22 cellular contexts compared by ENCODE assay signal in genomic region chr2:127101048-127101611, GRCh38. TPM values are rescaled to one million over a fixed set of nuclear protein-coding genes. Genes with fewer than 3 reads are reported as not detected.
A peak's percentile ranks its signal among the peaks of the same experiment; 100 is the strongest.
DNase-seq lines count a peak whose midpoint lies in the region; ATAC-seq, FAIRE-seq and TF ChIP-seq lines count a peak whose summit lies in the region.
"Had no signal": no experiment of that assay in that cellular context is flagged by ENCODE, and none has a peak within 500 bp of the region (broad histone marks: within the 10 kb centered on the region; RNA-seq: fewer than 3 reads in every experiment).

No MANE protein-coding gene starts in this region.

- H3K4me3 Mint-ChIP-seq in activated CD8-positive, alpha-beta memory T cell treated with anti-CD3 and anti-CD28 coated beads, Interleukin-2, amount 10 ng/mL, durations not matched to agents 7 days and 5 days = no peak overlapping the region
- H3K4me3 Mint-ChIP-seq: activated CD8-positive, alpha-beta T cell treated with anti-CD3 and anti-CD28 coated beads for 36 hours; immature natural killer cell; memory B cell had no signal

- TF ChIP-seq CTCF in A549 (IDR thresholded peaks at IDR 0.05) (no peak), VCaP (conservative IDR thresholded peaks at IDR 0.05) (no peak)

- no peaks in the 10 kb centered on the region for H3K9me3 ChIP-seq in A549
- H3K9me3 ChIP-seq: vagina had no signal

- no peak for TF ChIP-seq POLR2A in A549 (IDR thresholded peaks at IDR 0.05; ENCODE audit: low read length)

- no peaks in the 10 kb centered on the region for H3K27me3 ChIP-seq in layer of hippocampus (ENCODE audit: control insufficient read depth, insufficient read depth, low read length)
- H3K27me3 ChIP-seq: vagina had no signal

- no peaks in the 10 kb centered on the region for H3K9me3 Mint-ChIP-seq in activated CD8-positive, alpha-beta memory T cell treated with anti-CD3 and anti-CD28 coated beads, Interleukin-2, amount 10 ng/mL, durations not matched to agents 7 days and 5 days (ENCODE audit: low read depth)
- H3K9me3 Mint-ChIP-seq: activated CD8-positive, alpha-beta T cell treated with anti-CD3 and anti-CD28 coated beads for 36 hours; activated T-helper 2 cell treated with anti-CD3 and anti-CD28 coated beads, Interferon-gamma antibody, Interleukin-2, Interleukin-4, amounts not matched to agents 10 μg/mL and 5 μg/mL and 100 μg/mL, durations not matched to agents 14 hours and 24 hours and 36 hours; immature natural killer cell; memory B cell had no signal

- H3K4me1 ChIP-seq in A549 = peaks cover 48% of the 10 kb centered on the region

- no peak overlapping the region for H3K27ac Mint-ChIP-seq in activated CD8-positive, alpha-beta memory T cell treated with anti-CD3 and anti-CD28 coated beads, Interleukin-2, amount 10 ng/mL, durations not matched to agents 7 days and 5 days
- H3K27ac Mint-ChIP-seq: activated CD8-positive, alpha-beta T cell treated with anti-CD3 and anti-CD28 coated beads for 36 hours; activated T-helper 2 cell treated with anti-CD3 and anti-CD28 coated beads, Interferon-gamma antibody, Interleukin-2, Interleukin-4, amounts not matched to agents 10 μg/mL and 5 μg/mL and 100 μg/mL, durations not matched to agents 14 hours and 24 hours and 36 hours; immature natural killer cell; memory B cell had no signal

- no peak overlapping the region for H3K4me3 ChIP-seq in A549
- H3K4me3 ChIP-seq: GM23248, vagina had no signal

- no peak for TF ChIP-seq EP300 in A549 (IDR thresholded peaks at IDR 0.05)

- POLR2A ChIA-PET in A549 (lab: Yijun Ruan, JAX) = no interaction called here

- DNase-seq in A549 (ENCODE audit: low read depth in 1 of 2, low spot score in 1 of 2) (no peak), sciatic nerve (ENCODE audit: low spot score) (peak; percentile 45), NCI-H524 (lab: John Stamatoyannopoulos, UW) (no peak), midbrain (lab: John Stamatoyannopoulos, UW) (no peak), NCI-H446 (lab: John Stamatoyannopoulos, UW) (no peak)
- no peak for DNase-seq in activated CD8-positive, alpha-beta memory T cell treated with anti-CD3 and anti-CD28 coated beads, Interleukin-2, amount 10 ng/mL, durations not matched to agents 7 days and 5 days
- DNase-seq: activated CD8-positive, alpha-beta T cell treated with anti-CD3 and anti-CD28 coated beads for 36 hours; amygdala; cortex of kidney; glutamatergic neuron; immature natural killer cell; NCI-H2171 treated with DMSO at 0.1 percent for 48 hours; nucleus accumbens; stimulated activated CD4-positive, alpha-beta T cell treated with anti-CD3 and anti-CD28 coated beads, Interleukin-12 subunit alpha, Interleukin-12 subunit beta, amount 100 ng/mL, for 4 hours; stimulated activated naive CD4-positive, alpha-beta T cell; SW 1271 had no signal

- CTCF ChIA-PET in A549 (lab: Yijun Ruan, JAX) = interaction anchor here (0.9 to 1.7 kb wide), 3 partner anchors 33 to 65 kb away, joined by 3 to 8 read pairs (median 3); no protein-coding TSS in a partner anchor
- CTCF ChIA-PET in activated CD8-positive, alpha-beta memory T cell treated with anti-CD3 and anti-CD28 coated beads, Interleukin-2, amount 10 ng/mL, durations not matched to agents 7 days and 5 days (lab: Charles Lee) = interaction anchor here (1.9 to 2.0 kb wide), 2 partner anchors 12 to 33 kb away, joined by 5 to 7 read pairs; no protein-coding TSS in a partner anchor

- H3K27ac ChIP-seq in A549 (peak overlapping the region; percentile 71 to 88), VCaP (peak overlapping the region; percentile 82), layer of hippocampus (ENCODE audit: low read depth, low read length) (peak overlapping the region; percentile 35)
- H3K27ac ChIP-seq: GM23248, vagina had no signal

- peak overlapping the region; percentile 91 for H3K4me2 ChIP-seq in A549

- no peaks in the 10 kb centered on the region for H3K4me1 Mint-ChIP-seq in activated CD8-positive, alpha-beta memory T cell treated with anti-CD3 and anti-CD28 coated beads, Interleukin-2, amount 10 ng/mL, durations not matched to agents 7 days and 5 days
- H3K4me1 Mint-ChIP-seq: memory B cell had no signal

- intact Hi-C loops in sciatic nerve (cut with DNase I) = no loop called here

- ATAC-seq in A549 = no peak
- no peak for ATAC-seq in sciatic nerve
- no peak for ATAC-seq in activated CD8-positive, alpha-beta memory T cell treated with anti-CD3 and anti-CD28 coated beads, Interleukin-2, amount 10 ng/mL, durations not matched to agents 7 days and 5 days
- ATAC-seq: activated CD8-positive, alpha-beta T cell treated with anti-CD3 and anti-CD28 coated beads for 36 hours had no signal

- no peak for TF ChIP-seq RAD21 in A549 (conservative IDR thresholded peaks at IDR 0.05 in 1 of 2, IDR thresholded peaks at IDR 0.05 in 1 of 2)

- no peaks in the 10 kb centered on the region for H3K27me3 Mint-ChIP-seq in activated CD8-positive, alpha-beta memory T cell treated with anti-CD3 and anti-CD28 coated beads, Interleukin-2, amount 10 ng/mL, durations not matched to agents 7 days and 5 days
- H3K27me3 Mint-ChIP-seq: activated CD8-positive, alpha-beta T cell treated with anti-CD3 and anti-CD28 coated beads for 36 hours; memory B cell had no signal

- 79% methylated on average over 6 of the region's 6 CpGs for WGBS in A549 (ENCODE audit: missing lambda C conversion rate)

- H3K36me3 Mint-ChIP-seq in activated CD8-positive, alpha-beta memory T cell treated with anti-CD3 and anti-CD28 coated beads, Interleukin-2, amount 10 ng/mL, durations not matched to agents 7 days and 5 days = no peaks in the 10 kb centered on the region
- H3K36me3 Mint-ChIP-seq: immature natural killer cell, memory B cell had no signal

- FAIRE-seq in A549 (lab: Jason Lieb, UNC) = no peak

TF ChIP-seq in A549, 52 proteins besides CTCF, POLR2A, EP300 and RAD21:
- TF ChIP-seq, protein P1, sequence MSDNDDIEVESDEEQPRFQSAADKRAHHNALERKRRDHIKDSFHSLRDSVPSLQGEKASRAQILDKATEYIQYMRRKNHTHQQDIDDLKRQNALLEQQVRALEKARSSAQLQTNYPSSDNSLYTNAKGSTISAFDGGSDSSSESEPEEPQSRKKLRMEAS (IDR thresholded peaks at IDR 0.05) = peak; percentile 71; the same call in 1 of the 2 replicates
- TF ChIP-seq, protein P2, sequence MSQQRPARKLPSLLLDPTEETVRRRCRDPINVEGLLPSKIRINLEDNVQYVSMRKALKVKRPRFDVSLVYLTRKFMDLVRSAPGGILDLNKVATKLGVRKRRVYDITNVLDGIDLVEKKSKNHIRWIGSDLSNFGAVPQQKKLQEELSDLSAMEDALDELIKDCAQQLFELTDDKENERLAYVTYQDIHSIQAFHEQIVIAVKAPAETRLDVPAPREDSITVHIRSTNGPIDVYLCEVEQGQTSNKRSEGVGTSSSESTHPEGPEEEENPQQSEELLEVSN (IDR thresholded peaks at IDR 0.05; ENCODE audit: borderline replicate concordance, low read depth) = peak; percentile 46; the same call in 1 of the 2 replicates
- no peak for TF ChIP-seq ZNF302 (CRISPR knock-in tag; IDR thresholded peaks at IDR 0.05)
- TF ChIP-seq CBX8 (IDR thresholded peaks at IDR 0.05) = no peak

RNA-seq across cellular contexts. Expression of gene BIN1, which starts 5.8 kb away (rescaled TPM):
- 12.4 and 15.5 TPM in 2 replicates for polyA plus RNA-seq in A549 (2011; rRNA removed)
- polyA plus RNA-seq in A549 (2012; cell fraction: cytosol; rRNA removed) = 38.5 and 38.9 TPM in 2 replicates
- 35.0 and 42.2 TPM in 2 replicates for polyA plus RNA-seq in A549 (2012; cell fraction: nucleus; rRNA removed)
- polyA plus RNA-seq in A549 (2017; fragmentation: RNase III; extraction: RNeasy Plus Mini Kit Qiagen cat#74134 plus additional on column Dnase treatment) = 32.3 to 41.5 TPM (median 34.1 TPM) in 3 replicates
- 14.2 and 15.8 TPM in 2 replicates for polyA minus RNA-seq in A549 (2011; rRNA and poly(A)+ RNA removed)
- total RNA-seq in sciatic nerve = 62.8 TPM
- total RNA-seq in activated CD8-positive, alpha-beta memory T cell treated with anti-CD3 and anti-CD28 coated beads, Interleukin-2, amount 10 ng/mL, durations not matched to agents 7 days and 5 days = 100 to 1,000 TPM; 105 to 152 TPM
